Comparison of ENCODE assay signal across 35 cellular contexts in genomic region chr11:95494167-95494566, GRCh38.
"Had no signal": no experiment of that assay in that cellular context is flagged by ENCODE, and none has a peak within 500 bp of the region (broad histone marks: within the 10 kb centered on the region; RNA-seq: fewer than 3 reads in every experiment).

No MANE protein-coding gene starts in this region.

- H3K27me3 ChIP-seq: MG63 had no signal

- DNase-seq: Karpas-422, Kasumi-1, MG63, MM.1S, MV-4-11, NCI-H1048, NCI-H1092, NCI-H1092 treated with DMSO at 0.1 percent for 48 hours, NCI-H1105, NCI-H1105 treated with DMSO at 0.1 percent for 48 hours, NCI-H1417, NCI-H1417 treated with DMSO at 0.1 percent for 48 hours, NCI-H1436, NCI-H1436 treated with DMSO at 0.1 percent for 48 hours, NCI-H146, NCI-H1694, NCI-H1694 treated with DMSO at 0.1 percent for 48 hours, NCI-H187, NCI-H187 treated with DMSO at 0.1 percent for 48 hours, NCI-H1930, NCI-H2029, NCI-H2029 treated with DMSO at 0.1 percent for 48 hours, NCI-H2081, NCI-H2081 treated with DMSO at 0.1 percent for 48 hours, NCI-H2107, NCI-H2171, NCI-H2171 treated with DMSO at 0.1 percent for 48 hours, NCI-H2227 treated with DMSO at 0.1 percent for 48 hours, NCI-H226, NCI-H345, NCI-H446, NCI-H446 treated with DMSO at 0.1 percent for 48 hours, NCI-H510A, NCI-H510A treated with DMSO at 0.1 percent for 48 hours, NCI-H524 had no signal

- H3K4me3 ChIP-seq: MG63 had no signal

- H3K36me3 ChIP-seq: MG63 had no signal
